Comparison of ENCODE assay signal across 8 cellular contexts in the genomic region with DNA sequence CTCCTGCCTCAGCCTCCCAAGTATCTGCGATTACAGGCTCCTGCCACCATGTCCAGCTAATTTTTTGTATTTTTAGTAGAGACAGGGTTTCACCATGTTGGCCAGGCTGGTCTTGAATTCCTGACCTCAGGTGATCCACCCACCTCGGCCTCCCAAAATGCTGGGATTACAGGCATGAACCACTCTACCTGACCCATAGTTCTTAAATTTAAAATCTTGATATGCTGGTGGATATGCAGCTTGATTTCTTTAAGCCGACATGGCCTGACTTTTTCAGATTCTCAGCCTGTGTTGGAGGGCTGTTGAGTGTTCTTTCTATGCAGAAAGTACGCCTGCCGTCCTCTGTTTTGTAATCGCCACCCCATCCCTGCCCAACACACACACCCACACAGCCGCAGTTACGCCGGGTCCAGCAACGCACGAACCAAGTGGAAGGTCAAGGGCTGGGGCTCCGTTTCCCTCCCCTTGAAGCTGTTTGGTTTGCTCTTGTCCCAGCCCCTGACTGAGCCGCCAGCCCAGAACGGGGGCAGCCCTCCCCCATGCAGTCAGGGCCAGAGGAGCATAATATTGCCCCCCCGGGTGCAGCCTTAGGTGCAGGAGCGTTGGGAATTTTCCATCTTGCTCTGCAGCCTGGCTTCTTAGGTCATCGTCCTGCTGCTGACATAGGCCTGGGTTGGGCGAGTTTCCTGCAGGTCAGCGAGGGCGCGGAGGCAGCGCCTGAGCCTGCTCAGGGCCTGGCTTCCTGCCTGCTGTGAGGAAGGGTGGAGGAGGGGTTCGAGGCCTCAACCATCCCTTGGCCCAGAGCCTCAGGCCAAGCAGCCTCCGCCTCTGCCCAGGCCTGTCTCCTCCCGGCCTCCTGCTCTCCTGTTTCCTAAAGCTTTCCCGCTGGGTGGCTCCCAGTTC. TPM values are rescaled to one million over a fixed set of nuclear protein-coding genes. Genes with fewer than 3 reads are reported as not detected.
A peak's percentile ranks its signal among the peaks of the same experiment; 100 is the strongest.
DNase-seq lines count a peak whose midpoint lies in the region; ATAC-seq and TF ChIP-seq lines count a peak whose summit lies in the region.

No MANE protein-coding gene starts in this region.

- H3K4me3 Mint-ChIP-seq in Caco-2 (ENCODE audit: unreplicated experiment) = no peak overlapping the region
- peak overlapping the region in 1 of 10 donors; percentile 55 for H3K4me3 Mint-ChIP-seq in naive thymus-derived CD8-positive, alpha-beta T cell

- H3K27me3 Mint-ChIP-seq in Caco-2 (ENCODE audit: insufficient read depth, unreplicated experiment) = no peaks in the 10 kb centered on the region
- no peaks in the 10 kb centered on the region for H3K27me3 Mint-ChIP-seq in naive thymus-derived CD8-positive, alpha-beta T cell

- no peak overlapping the region for H3K4me3 ChIP-seq in Caco-2 (ENCODE audit: low read depth, low read length)
- H3K4me3 ChIP-seq in Peyer's patch = peak overlapping the region in 2 of 4 donors; percentile 38 to 42
- no peak overlapping the region for H3K4me3 ChIP-seq in fibroblast of pulmonary artery (replicated peaks; ENCODE audit: low read depth, low read length)

- DNase-seq in Caco-2 = no peak
- DNase-seq in Peyer's patch = peak; percentile 47 to 93 (median 92)
- DNase-seq in fibroblast of pulmonary artery (ENCODE audit: low read depth) = peak; percentile 99
- no peak for DNase-seq in naive thymus-derived CD8-positive, alpha-beta T cell
- no peak for DNase-seq in superior temporal gyrus (ENCODE audit: extremely low spot score)

- no peak for ATAC-seq in naive thymus-derived CD8-positive, alpha-beta T cell
- ATAC-seq in HG03025 (IDR thresholded peaks at IDR 0.05; ENCODE audit: low FRiP score, unreplicated experiment) (no peak), HG02870 (IDR thresholded peaks at IDR 0.05; ENCODE audit: unreplicated experiment) (no peak), GM21825 (IDR thresholded peaks at IDR 0.05; ENCODE audit: unreplicated experiment) (no peak)

- H3K9me3 ChIP-seq in Caco-2 (no peaks in the 10 kb centered on the region), Peyer's patch (no peaks in the 10 kb centered on the region)

- H3K4me1 ChIP-seq in Caco-2 (peaks cover 48% of the 10 kb centered on the region), Peyer's patch (peaks cover 0 to 87% (median 35%) of the 10 kb centered on the region in 4 donors)

- no peaks in the 10 kb centered on the region for H3K9me3 Mint-ChIP-seq in Caco-2 (ENCODE audit: unreplicated experiment)
- H3K9me3 Mint-ChIP-seq in naive thymus-derived CD8-positive, alpha-beta T cell = no peaks in the 10 kb centered on the region

- peak overlapping the region; percentile 68 to 96 (median 90) for H3K27ac ChIP-seq in Peyer's patch

- CTCF ChIA-PET in Caco-2 (lab: Charles Lee) = no interaction called here

- peaks cover 30% of the 10 kb centered on the region for H3K4me1 Mint-ChIP-seq in Caco-2 (ENCODE audit: low read depth, unreplicated experiment)
- H3K4me1 Mint-ChIP-seq in naive thymus-derived CD8-positive, alpha-beta T cell = peaks cover 21 to 63% (median 51%) of the 10 kb centered on the region in 4 donors

- TF ChIP-seq CTCF in Caco-2 (IDR thresholded peaks at IDR 0.05; ENCODE audit: insufficient read depth in 1 of 2, low read depth in 1 of 2, low read length in 1 of 2, severe bottlenecking in 1 of 2, unreplicated experiment in 1 of 2) (no peak), Peyer's patch (IDR thresholded peaks at IDR 0.05) (no peak), fibroblast of pulmonary artery (IDR thresholded peaks at IDR 0.05; ENCODE audit: low read length, missing control alignments) (no peak)

- POLR2A ChIA-PET in Caco-2 (lab: Charles Lee) = no interaction called here
- POLR2A ChIA-PET in naive thymus-derived CD8-positive, alpha-beta T cell (lab: Charles Lee) = interaction anchor here (0.6 to 1.5 kb wide), 4 partner anchors 65 to 69 kb away, joined by 4 to 6 read pairs (median 5); a partner anchor contains a TSS

- H3K36me3 Mint-ChIP-seq in Caco-2 (ENCODE audit: insufficient read depth, unreplicated experiment) = peaks cover 13% of the 10 kb centered on the region
- H3K36me3 Mint-ChIP-seq in naive thymus-derived CD8-positive, alpha-beta T cell = no peaks in the 10 kb centered on the region

- BruUV-seq in Caco-2 (replicated peaks; lab: Mats Ljungman, UMichigan) = no TSS peak

- H3K36me3 ChIP-seq in Caco-2 (ENCODE audit: control insufficient read depth, insufficient read depth, low read length) (no peaks in the 10 kb centered on the region), Peyer's patch (no peaks in the 10 kb centered on the region)

- H3K27ac Mint-ChIP-seq in Caco-2 (ENCODE audit: unreplicated experiment) = peak overlapping the region; percentile 79
- H3K27ac Mint-ChIP-seq in naive thymus-derived CD8-positive, alpha-beta T cell = peak overlapping the region in 8 of 10 donors; percentile 9 to 84 (median 69)

- intact Hi-C loops in Caco-2 (cut with micrococcal nuclease; ENCODE audit: unreplicated experiment) = no loop called here

- peak in 1 of 2 donors; percentile 39 for TF ChIP-seq POLR2A in Peyer's patch (IDR thresholded peaks at IDR 0.05)

- no peaks in the 10 kb centered on the region for H3K27me3 ChIP-seq in Caco-2 (replicated peaks; ENCODE audit: control insufficient read depth, insufficient read depth, low read length)
- H3K27me3 ChIP-seq in Peyer's patch = no peaks in the 10 kb centered on the region

RNA-seq across cellular contexts. Expression of a gene that starts 44.2 kb away (rescaled TPM):
- 246 and 247 TPM in 2 replicates for total RNA-seq in Caco-2 (2022)
- total RNA-seq in Peyer's patch = 100 to 1,000 TPM in 3 of 4 donors, 10 to 100 TPM in 1; 73.6 to 136 (median 116) TPM
- 100 to 1,000 TPM; 104 to 126 TPM for total RNA-seq in naive thymus-derived CD8-positive, alpha-beta T cell
- 100 to 1,000 TPM; 256 to 378 (median 273) TPM for polyA plus RNA-seq in naive thymus-derived CD8-positive, alpha-beta T cell

Comparison
In these comparisons a context has a peak if more than half of its experiments do, and no peak if none do; other contexts are left out.
1. DNase-seq: peak in Peyer's patch (3 of 3) and fibroblast of pulmonary artery (single experiment); none in Caco-2 (0 of 2), naive thymus-derived CD8-positive, alpha-beta T cell (0 of 10) and superior temporal gyrus (single experiment).